1 cellular context compared by ENCODE assay signal in genomic region chr2:119755906-119756305, GRCh38.
TF ChIP-seq lines count a peak whose summit lies in the region.

No MANE protein-coding gene starts in this region.

TF ChIP-seq in HCT116, 20 proteins besides CTCF, POLR2A, EP300 and RAD21 (continued from another document):
- TF ChIP-seq EZH2 (IDR thresholded peaks at IDR 0.05) (no peak), CEBPB (IDR thresholded peaks at IDR 0.05; ENCODE audit: low read depth) (no peak), SIN3A (IDR thresholded peaks at IDR 0.05; ENCODE audit: low read depth) (no peak), YY1 (IDR thresholded peaks at IDR 0.05; ENCODE audit: extremely low read depth, insufficient replicate concordance, low read depth, low read length) (no peak), EGR1 (IDR thresholded peaks at IDR 0.05; ENCODE audit: low read depth) (no peak), SP1 (IDR thresholded peaks at IDR 0.05; ENCODE audit: low read depth) (no peak)
